Comparison of ENCODE assay signal across 8 cellular contexts in the genomic region with DNA sequence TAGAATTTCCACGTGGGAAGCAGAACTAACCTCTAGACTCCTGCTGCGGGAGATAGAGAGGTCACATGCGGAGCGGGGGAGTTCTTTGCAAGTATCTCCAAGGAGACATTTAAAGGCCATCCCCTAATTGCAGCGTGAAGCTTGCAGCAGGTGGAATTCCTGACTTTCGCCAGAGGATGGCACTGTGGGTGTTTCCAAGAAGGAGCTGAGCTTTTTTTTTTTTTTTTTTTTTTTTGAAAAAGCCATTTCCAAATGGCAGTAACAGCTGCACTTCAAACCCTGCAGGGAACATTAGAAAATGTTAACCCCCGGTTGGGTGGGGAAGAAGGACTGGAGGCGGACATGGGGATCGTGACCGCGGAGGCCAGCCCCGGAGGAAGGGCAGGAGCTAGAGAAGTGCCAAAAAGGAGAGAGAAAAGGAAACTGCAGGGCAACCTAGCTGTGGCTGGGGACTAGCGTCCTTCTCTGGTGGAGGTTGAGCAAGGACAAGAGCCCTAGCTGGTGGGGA.
DNase-seq lines count a peak whose midpoint lies in the region; ATAC-seq, FAIRE-seq and TF ChIP-seq lines count a peak whose summit lies in the region.

No MANE protein-coding gene starts in this region.

- in situ Hi-C loops in Caki2 (cut with HindIII; ENCODE audit: low pct_unique_long_range_greater_than_20kb, low sequenced_read_pairs): no loop called here

- H3K4me3 ChIP-seq in HEK293 (ENCODE audit: low read depth, low read length) (peak overlapping the region; percentile 22), adipocyte (ENCODE audit: low read length) (peak overlapping the region; percentile 70), left ventricle myocardium inferior (peak overlapping the region; percentile 52)

- H3K9ac ChIP-seq in adipocyte (ENCODE audit: low read length): peak overlapping the region; percentile 47

- H3K27ac ChIP-seq in HEK293 (ENCODE audit: extremely low read depth, low read depth, low read length) (no peak overlapping the region), left ventricle myocardium inferior (replicated peaks) (no peak overlapping the region)

- no peak for TF ChIP-seq POLR2A in GM12892 (IDR thresholded peaks at IDR 0.05; ENCODE audit: low read depth, low read length)

- H3K9me3 ChIP-seq in HEK293 (ENCODE audit: control insufficient read depth, insufficient read depth, low read depth, low read length) (no peaks in the 10 kb centered on the region), adipocyte (ENCODE audit: control insufficient read depth, low read length) (no peaks in the 10 kb centered on the region), left ventricle myocardium inferior (replicated peaks) (no peaks in the 10 kb centered on the region)

- peaks cover 36% of the 10 kb centered on the region for H3K27me3 ChIP-seq in adipocyte (replicated peaks; ENCODE audit: control insufficient read depth, insufficient read depth, low read length)
- H3K27me3 ChIP-seq in left ventricle myocardium inferior (ENCODE audit: low read depth): peaks cover 24% of the 10 kb centered on the region

- intact Hi-C loops in left ventricle myocardium inferior (cut with micrococcal nuclease): no loop called here

- no peak for FAIRE-seq in GM12892 (lab: Jason Lieb, UNC)

- ATAC-seq in GM21526 (IDR thresholded peaks at IDR 0.05; ENCODE audit: low FRiP score, unreplicated experiment): no peak

- TF ChIP-seq CTCF in HEK293 (tag by site-specific recombination; IDR thresholded peaks at IDR 0.05) (0 out of 2 replicates have a peak, but pooled peaks have one; percentile 15), left ventricle myocardium inferior (IDR thresholded peaks at IDR 0.05; ENCODE audit: borderline replicate concordance) (peak; percentile 83)

- H3K4me1 ChIP-seq in HEK293 (ENCODE audit: control insufficient read depth, insufficient read depth, low read length) (no peaks in the 10 kb centered on the region), adipocyte (ENCODE audit: control insufficient read depth, insufficient read depth, low read length) (no peaks in the 10 kb centered on the region), left ventricle myocardium inferior (peaks cover 13% of the 10 kb centered on the region)

- no peaks in the 10 kb centered on the region for H3K36me3 ChIP-seq in HEK293 (ENCODE audit: control insufficient read depth in 2 of 2, insufficient read depth in 1 of 2, low read length in 2 of 2)
- H3K36me3 ChIP-seq in adipocyte (ENCODE audit: control insufficient read depth, insufficient read depth, low read length, severe bottlenecking): no peaks in the 10 kb centered on the region
- no peaks in the 10 kb centered on the region for H3K36me3 ChIP-seq in left ventricle myocardium inferior

- POLR2A ChIA-PET in HEK293 (lab: Yijun Ruan, JAX): no interaction called here

- CTCF ChIA-PET in HEK293 (lab: Yijun Ruan, JAX): interaction anchor here (0.5 to 1.4 kb wide), 15 partner anchors 10 to 1616 kb away, joined by 3 to 7 read pairs (median 3); no protein-coding TSS in a partner anchor

- DNase-seq in Caki2 (ENCODE audit: low read depth): peak; percentile 57
- peak; percentile 79 for DNase-seq in NCI-H345 (lab: John Stamatoyannopoulos, UW)
- peak; percentile 86 for DNase-seq in adipocyte (ENCODE audit: low read depth)
- DNase-seq in left ventricle myocardium inferior: peak; percentile 23
- peak; percentile 52 for DNase-seq in renal cortical epithelial cell (ENCODE audit: low read depth)
- DNase-seq in GM12892 (ENCODE audit: insufficient read length): no peak

TF ChIP-seq in HEK293, 187 proteins besides CTCF, POLR2A, EP300 and RAD21:
- TF ChIP-seq ZNF654 (tag by site-specific recombination; IDR thresholded peaks at IDR 0.05; ENCODE audit: low read depth) (peak; percentile 77), EGR2 (tag by site-specific recombination; IDR thresholded peaks at IDR 0.05; ENCODE audit: low read depth) (peak; percentile 18; the same call in 1 of the 2 replicates), SALL2 (tag by site-specific recombination; IDR thresholded peaks at IDR 0.05; ENCODE audit: borderline replicate concordance) (no peak), GLIS1 (tag by site-specific recombination; IDR thresholded peaks at IDR 0.05) (0 out of 2 replicates have a peak, but pooled peaks have one; percentile 7)
- TF ChIP-seq, protein P1, sequence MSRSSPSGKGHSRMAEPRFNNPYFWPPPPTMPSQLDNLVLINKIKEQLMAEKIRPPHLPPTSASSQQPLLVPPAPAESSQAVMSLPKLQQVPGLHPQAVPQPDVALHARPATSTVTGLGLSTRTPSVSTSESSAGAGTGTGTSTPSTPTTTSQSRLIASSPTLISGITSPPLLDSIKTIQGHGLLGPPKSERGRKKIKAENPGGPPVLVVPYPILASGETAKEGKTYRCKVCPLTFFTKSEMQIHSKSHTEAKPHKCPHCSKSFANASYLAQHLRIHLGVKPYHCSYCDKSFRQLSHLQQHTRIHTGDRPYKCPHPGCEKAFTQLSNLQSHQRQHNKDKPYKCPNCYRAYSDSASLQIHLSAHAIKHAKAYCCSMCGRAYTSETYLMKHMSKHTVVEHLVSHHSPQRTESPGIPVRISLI (tag by site-specific recombination; IDR thresholded peaks at IDR 0.05): peak; percentile 73
